9 cellular contexts compared by ENCODE assay signal in genomic region chr1:12436817-12437599, GRCh38.
DNase-seq lines count a peak whose midpoint lies in the region; ATAC-seq, FAIRE-seq and TF ChIP-seq lines count a peak whose summit lies in the region.
"Had no signal": no experiment of that assay in that cellular context is flagged by ENCODE, and none has a peak within 500 bp of the region (broad histone marks: within the 10 kb centered on the region; RNA-seq: fewer than 3 reads in every experiment).

No MANE protein-coding gene starts in this region.

- intact Hi-C loops in PC-9 (cut with micrococcal nuclease; ENCODE audit: unreplicated experiment): no loop called here

- peak; percentile 47 for DNase-seq in GM03348 (ENCODE audit: low spot score)
- DNase-seq in PC-9: peak in 1 of 2 experiments; percentile 70
- peak; percentile 96 for DNase-seq in bronchial epithelial cell (ENCODE audit: low read depth)
- DNase-seq in omental fat pad (ENCODE audit: low spot score): no peak
- no peak for DNase-seq in occipital lobe (lab: John Stamatoyannopoulos, UW)
- DNase-seq in COLO829 (ENCODE audit: low spot score): no peak
- DNase-seq in NCI-H446 treated with DMSO at 0.1 percent for 48 hours (lab: John Stamatoyannopoulos, UW): no peak
- DNase-seq: activated CD4-positive, CD25-positive, alpha-beta regulatory T cell treated with anti-CD3 and anti-CD28 coated beads, Interleukin-2, amount 50 U/mL, for 72 hours; NCI-H446 had no signal

- TF ChIP-seq CTCF in PC-9 (conservative IDR thresholded peaks at IDR 0.05) (no peak), bronchial epithelial cell (IDR thresholded peaks at IDR 0.05; ENCODE audit: insufficient read depth, low read length, severe bottlenecking) (no peak), omental fat pad (IDR thresholded peaks at IDR 0.05) (no peak)

- no peak overlapping the region for H3K4me3 ChIP-seq in PC-9
- H3K4me3 ChIP-seq in bronchial epithelial cell (ENCODE audit: low read depth, low read length): no peak overlapping the region

- peaks cover 35% of the 10 kb centered on the region for H3K4me1 ChIP-seq in PC-9 (replicated peaks; ENCODE audit: insufficient read depth)

- CTCF ChIA-PET in PC-9 (lab: Charles Lee): no interaction called here

- H3K27ac ChIP-seq in PC-9: peak overlapping the region; percentile 66

- H3K4me2 ChIP-seq in PC-9: peak overlapping the region; percentile 25; the same call in 1 of the 2 replicates

- peak; percentile 50 for ATAC-seq in omental fat pad (ENCODE audit: low FRiP score)

- peaks cover 4% of the 10 kb centered on the region; the same call in 1 of the 2 replicates for H3F3A ChIP-seq in PC-9 (ENCODE audit: insufficient read depth, low read depth)

- H3K36me3 ChIP-seq in PC-9 (ENCODE audit: low read depth) (no peaks in the 10 kb centered on the region), bronchial epithelial cell (ENCODE audit: control insufficient read depth, insufficient read depth, low read length) (no peaks in the 10 kb centered on the region)

- no peak for FAIRE-seq in bronchial epithelial cell (lab: Jason Lieb, UNC)

- H3K27me3 ChIP-seq in PC-9 (ENCODE audit: insufficient read depth, low read depth): no peaks in the 10 kb centered on the region
- no peaks in the 10 kb centered on the region for H3K27me3 ChIP-seq in bronchial epithelial cell (ENCODE audit: control insufficient read depth, insufficient read depth, low read length)

- H3K79me2 ChIP-seq in PC-9 (ENCODE audit: low read depth): no peaks in the 10 kb centered on the region

- H2AFZ ChIP-seq in PC-9: no peak overlapping the region

- H4K20me1 ChIP-seq in PC-9 (ENCODE audit: insufficient read depth): no peaks in the 10 kb centered on the region

- no peaks in the 10 kb centered on the region for H3K9me2 ChIP-seq in PC-9 (ENCODE audit: insufficient read depth)

- H3K9me3 ChIP-seq in PC-9 (ENCODE audit: insufficient read depth, low read depth): no peaks in the 10 kb centered on the region

- no TSS peak for BruUV-seq in PC-9 (replicated peaks; lab: Mats Ljungman, UMichigan)

- POLR2A ChIA-PET in PC-9 (lab: Charles Lee; ENCODE audit: unreplicated experiment): no interaction called here

Comparison
In these comparisons a context has a peak if more than half of its experiments do, and no peak if none do; other contexts are left out.
1. DNase-seq: peak in GM03348 (single experiment) and bronchial epithelial cell (single experiment); none in omental fat pad (single experiment), occipital lobe (single experiment), COLO829 (single experiment) and NCI-H446 treated with DMSO at 0.1 percent for 48 hours (single experiment).